Comparison of ENCODE assay signal across 8 cellular contexts in the genomic region with DNA sequence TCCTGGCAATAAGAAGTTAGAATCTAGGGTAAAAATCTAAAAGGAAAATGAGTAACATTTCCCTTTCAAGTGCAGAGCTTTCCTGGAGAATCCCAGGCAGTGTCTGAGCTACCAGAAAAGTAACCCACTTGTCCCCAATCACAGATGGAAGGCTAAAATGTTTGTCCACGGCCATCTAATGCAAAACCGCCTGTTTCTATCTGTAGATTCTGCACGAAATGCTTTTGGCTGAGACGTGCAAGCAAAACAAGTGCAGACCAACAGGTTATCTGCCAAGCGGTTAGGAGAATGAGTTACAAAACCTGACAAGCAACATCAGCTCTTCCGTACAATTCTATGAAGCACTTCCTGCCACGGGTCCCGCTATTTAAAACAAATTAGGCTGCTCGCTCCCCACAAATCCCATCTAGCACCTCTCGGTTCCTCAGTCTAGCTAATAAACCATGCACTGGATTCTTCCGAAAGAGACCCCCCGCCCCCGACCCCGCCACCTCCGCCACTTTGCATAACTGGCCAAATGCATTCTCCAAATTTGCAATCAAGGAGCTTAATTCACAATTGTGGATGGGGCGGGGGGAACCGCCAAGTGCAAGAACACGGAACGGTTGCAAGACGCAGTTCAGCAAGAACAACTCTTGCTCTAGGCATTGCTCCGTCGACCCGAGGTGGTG. TPM values are rescaled to one million over a fixed set of nuclear protein-coding genes. Genes with fewer than 3 reads are reported as not detected.
DNase-seq lines count a peak whose midpoint lies in the region; ATAC-seq, FAIRE-seq and TF ChIP-seq lines count a peak whose summit lies in the region.

No MANE protein-coding gene starts in this region.

- peak overlapping the region; percentile 82 for H3K4me2 ChIP-seq in mesendoderm (ENCODE audit: low read length)

- H2BK120ac ChIP-seq in mesendoderm (ENCODE audit: low read depth, low read length) = no peak overlapping the region

- TF ChIP-seq CTCF in AG10803 (conservative IDR thresholded peaks at IDR 0.05; ENCODE audit: low read length) (no peak), choroid plexus epithelial cell (conservative IDR thresholded peaks at IDR 0.05; ENCODE audit: low read depth, low read length) (no peak), upper lobe of right lung (IDR thresholded peaks at IDR 0.05) (no peak), omental fat pad (IDR thresholded peaks at IDR 0.05) (no peak)

- no peak overlapping the region for H3K4ac ChIP-seq in mesendoderm (ENCODE audit: low read depth, low read length)

- peaks cover 8% of the 10 kb centered on the region for H3K79me1 ChIP-seq in mesendoderm (ENCODE audit: low read length)

- H3K79me2 ChIP-seq in mesendoderm (ENCODE audit: control insufficient read depth, insufficient read depth, low read length) = peaks cover 57% of the 10 kb centered on the region

- WGBS in mesendoderm (ENCODE audit: extremely low coverage, insufficient coverage, low lambda C conversion rate) = no CpG with 5 or more reads among the region's 23 CpGs

- H3K36me3 ChIP-seq in mesendoderm (ENCODE audit: control insufficient read depth, insufficient read depth, low read length) (no peaks in the 10 kb centered on the region), upper lobe of right lung (no peaks in the 10 kb centered on the region)

- H3K56ac ChIP-seq in mesendoderm (ENCODE audit: low read length) = peak overlapping the region; percentile 93

- intact Hi-C loops in upper lobe of right lung (cut with DNase I) = no loop called here

- H3K18ac ChIP-seq in mesendoderm (ENCODE audit: low read length) = peak overlapping the region; percentile 65

- peak; percentile 49 for TF ChIP-seq POLR2A in Raji (IDR thresholded peaks at IDR 0.05; ENCODE audit: insufficient read depth, low read depth, low read length)

- H3K27ac ChIP-seq in mesendoderm (ENCODE audit: low read depth, low read length) = no peak overlapping the region
- H3K27ac ChIP-seq in upper lobe of right lung = peak overlapping the region; percentile 94

- H3K4me3 ChIP-seq in AG10803 (ENCODE audit: low read length) (peak overlapping the region; percentile 86), choroid plexus epithelial cell (ENCODE audit: low read depth, low read length) (peak overlapping the region; percentile 82), mesendoderm (ENCODE audit: low read length) (peak overlapping the region; percentile 92), upper lobe of right lung (peak overlapping the region; percentile 96)

- no peak overlapping the region for H4K5ac ChIP-seq in mesendoderm (ENCODE audit: low read length)

- peak overlapping the region; percentile 89 for H3K9ac ChIP-seq in mesendoderm (ENCODE audit: low read length)

- peak; percentile 25 for DNase-seq in AG10803 (ENCODE audit: low read depth)
- DNase-seq in GM18507 (ENCODE audit: extremely low spot score, insufficient read length, low read depth) = no peak
- peak; percentile 59 for DNase-seq in choroid plexus epithelial cell (ENCODE audit: low read depth)
- no peak for DNase-seq in mesendoderm
- DNase-seq in upper lobe of right lung = no peak
- DNase-seq in omental fat pad (ENCODE audit: low spot score) = no peak

- H2BK5ac ChIP-seq in mesendoderm (ENCODE audit: low read length) = no peak overlapping the region

- H3K27me3 ChIP-seq in mesendoderm (ENCODE audit: insufficient read depth, low read length, poor library complexity) = no peaks in the 10 kb centered on the region
- no peaks in the 10 kb centered on the region for H3K27me3 ChIP-seq in upper lobe of right lung

- H2AK5ac ChIP-seq in mesendoderm (ENCODE audit: low read length) = no peak overlapping the region

- no peaks in the 10 kb centered on the region for H3K9me3 ChIP-seq in upper lobe of right lung

- H4K8ac ChIP-seq in mesendoderm (ENCODE audit: low read depth, low read length) = no peak overlapping the region

- H2BK15ac ChIP-seq in mesendoderm (replicated peaks; ENCODE audit: low read depth) = no peak overlapping the region

- peak; percentile 73 for FAIRE-seq in GM18507 (lab: Jason Lieb, UNC)

- peaks cover 2% of the 10 kb centered on the region for H3K4me1 ChIP-seq in mesendoderm (ENCODE audit: control insufficient read depth, low read depth, low read length)
- peaks cover 10% of the 10 kb centered on the region for H3K4me1 ChIP-seq in upper lobe of right lung

- H3K23ac ChIP-seq in mesendoderm (ENCODE audit: low read length) = no peak overlapping the region

- ATAC-seq in HG03175 (IDR thresholded peaks at IDR 0.05; ENCODE audit: unreplicated experiment) (peak; percentile 19), upper lobe of right lung (no peak), omental fat pad (ENCODE audit: low FRiP score) (no peak)

RNA-seq across cellular contexts. Expression of a gene that starts 1.4 kb away (rescaled TPM):
- 130 TPM for polyA plus RNA-seq in mesendoderm (2013, experiment 1 of 2)
- 128 TPM for polyA plus RNA-seq in mesendoderm (2013, experiment 2 of 2)
- total RNA-seq in upper lobe of right lung (80.4 TPM), omental fat pad (100 to 1,000 TPM; 125 to 251 (median 186) TPM)

Comparison
In these comparisons a context has a peak if more than half of its experiments do, and no peak if none do; other contexts are left out.
1. DNase-seq: peak in AG10803 (single experiment) and choroid plexus epithelial cell (single experiment); none in GM18507 (single experiment), mesendoderm (single experiment), upper lobe of right lung (single experiment) and omental fat pad (single experiment).
2. Peak in every context shown above with its lines, with median percentiles within 50 percentile points of each other: H3K4me3 ChIP-seq.